8 cellular contexts compared by ENCODE assay signal in genomic region chr2:41414486-41415230, GRCh38.
DNase-seq lines count a peak whose midpoint lies in the region; ATAC-seq and TF ChIP-seq lines count a peak whose summit lies in the region.

No MANE protein-coding gene starts in this region.

- no peak overlapping the region for H3K4me3 ChIP-seq in mammary epithelial cell (replicated peaks in 1 of 3; ENCODE audit: insufficient read depth in 1 of 3, low read depth in 2 of 3, low read length in 3 of 3)

- H2AFZ ChIP-seq in mammary epithelial cell (ENCODE audit: low read depth, low read length): no peak overlapping the region

- DNase-seq in ACHN (peak; percentile 63), NCI-H524 (lab: John Stamatoyannopoulos, UW) (peak; percentile 17 to 72), mammary epithelial cell (peak; percentile 40), globus pallidus (ENCODE audit: low spot score) (no peak)
- peak; percentile 67 for DNase-seq in natural killer cell treated with Interleukin-12 subunit alpha and Interleukin-12 subunit beta and Interleukin-15 and Interleukin-18, amount 100 ng/mL, for 72 hours (ENCODE audit: low spot score)
- DNase-seq in activated CD4-positive, CD25-positive, alpha-beta regulatory T cell (lab: John Stamatoyannopoulos, UW): no peak

- no peaks in the 10 kb centered on the region for H3K27me3 ChIP-seq in mammary epithelial cell (ENCODE audit: insufficient read depth, low read length)

- peaks cover 5 to 15% of the 10 kb centered on the region in 2 donors for H3K27me3 Mint-ChIP-seq in natural killer cell treated with Interleukin-12 subunit alpha and Interleukin-12 subunit beta and Interleukin-15 and Interleukin-18, amount 100 ng/mL, for 72 hours

- H3K9ac ChIP-seq in mammary epithelial cell (ENCODE audit: insufficient read depth, low read length): no peak overlapping the region

- no peak overlapping the region for H3K27ac ChIP-seq in mammary epithelial cell (ENCODE audit: insufficient read depth, low read depth, low read length)

- no peaks in the 10 kb centered on the region for H3K36me3 ChIP-seq in mammary epithelial cell (ENCODE audit: insufficient read depth, low read length)

- no peak overlapping the region for H3K4me2 ChIP-seq in mammary epithelial cell (ENCODE audit: insufficient read depth, low read depth, low read length)

- no peaks in the 10 kb centered on the region for H3K9me3 ChIP-seq in mammary epithelial cell (replicated peaks; ENCODE audit: insufficient read depth, low read length)

- TF ChIP-seq CTCF in GM12873 (IDR thresholded peaks at IDR 0.05; ENCODE audit: insufficient read depth, low read depth, low read length, missing control alignments): peak; percentile 71
- peak; percentile 65 to 76 for TF ChIP-seq CTCF in mammary epithelial cell (conservative IDR thresholded peaks at IDR 0.05 in 1 of 2, IDR thresholded peaks at IDR 0.05 in 1 of 2; ENCODE audit: extremely low read depth in 1 of 2, insufficient read depth in 1 of 2, low read depth in 1 of 2, low read length in 2 of 2)

- in situ Hi-C loops in ACHN (cut with HindIII; ENCODE audit: low pct_ligation_motif_present, low pct_unique_long_range_greater_than_20kb, low sequenced_read_pairs): no loop called here
- in situ Hi-C loops in mammary epithelial cell (cut with MboI; ENCODE audit: low sequenced_read_pairs in 2 of 2): loop anchor here (10.0 to 25.0 kb wide), 2 partner anchors 348 to 350 kb away; no protein-coding TSS in a partner anchor

- intact Hi-C loops in mammary epithelial cell (cut with micrococcal nuclease): loop anchor here (1.0 kb wide), 3 partner anchors 284 to 368 kb away; no protein-coding TSS in a partner anchor

- no peaks in the 10 kb centered on the region for H3K4me1 ChIP-seq in mammary epithelial cell (ENCODE audit: insufficient read depth, low read length)

- H3K27ac Mint-ChIP-seq in natural killer cell treated with Interleukin-12 subunit alpha and Interleukin-12 subunit beta and Interleukin-15 and Interleukin-18, amount 100 ng/mL, for 72 hours: no peak overlapping the region

- CTCF ChIA-PET in mammary epithelial cell (lab: Charles Lee; ENCODE audit: low non-redundant PET): interaction anchor here (0.6 kb wide), 3 partner anchors 10 to 389 kb away, joined by 3 read pairs; no protein-coding TSS in a partner anchor

- peaks cover 7 to 8% of the 10 kb centered on the region in 2 donors for H3K4me1 Mint-ChIP-seq in natural killer cell treated with Interleukin-12 subunit alpha and Interleukin-12 subunit beta and Interleukin-15 and Interleukin-18, amount 100 ng/mL, for 72 hours (ENCODE audit: low read depth in 2 of 2)

- no peaks in the 10 kb centered on the region for H3K36me3 Mint-ChIP-seq in natural killer cell treated with Interleukin-12 subunit alpha and Interleukin-12 subunit beta and Interleukin-15 and Interleukin-18, amount 100 ng/mL, for 72 hours

- BruUV-seq in mammary epithelial cell (replicated peaks; lab: Mats Ljungman, UMichigan): no TSS peak

- H4K20me1 ChIP-seq in mammary epithelial cell (ENCODE audit: insufficient read depth, low read length): no peaks in the 10 kb centered on the region

- 17% methylated on average over 4 of the region's 5 CpGs for WGBS in mammary epithelial cell (ENCODE audit: low coverage, missing lambda C conversion rate)

- no peaks in the 10 kb centered on the region for H3K79me2 ChIP-seq in mammary epithelial cell (ENCODE audit: insufficient read depth, low read length)

- dilution Hi-C loops in mammary epithelial cell (cut with HindIII; ENCODE audit: low sequenced_read_pairs): loop anchor here (25.0 kb wide), 1 partner anchor 373 kb away; no protein-coding TSS in a partner anchor

- H3K4me3 Mint-ChIP-seq in natural killer cell treated with Interleukin-12 subunit alpha and Interleukin-12 subunit beta and Interleukin-15 and Interleukin-18, amount 100 ng/mL, for 72 hours: no peak overlapping the region

- no peaks in the 10 kb centered on the region for H3K9me3 Mint-ChIP-seq in natural killer cell treated with Interleukin-12 subunit alpha and Interleukin-12 subunit beta and Interleukin-15 and Interleukin-18, amount 100 ng/mL, for 72 hours

- peak; percentile 83 for ATAC-seq in HG02973 (IDR thresholded peaks at IDR 0.05; ENCODE audit: unreplicated experiment)
- ATAC-seq in natural killer cell treated with Interleukin-12 subunit alpha and Interleukin-12 subunit beta and Interleukin-15 and Interleukin-18, amount 100 ng/mL, for 72 hours: no peak

Comparison
In these comparisons a context has a peak if more than half of its experiments do, and no peak if none do; other contexts are left out.
1. DNase-seq: peak in ACHN (single experiment), NCI-H524 (2 of 2), mammary epithelial cell (single experiment) and natural killer cell treated with Interleukin-12 subunit alpha and Interleukin-12 subunit beta and Interleukin-15 and Interleukin-18, amount 100 ng/mL, for 72 hours (single experiment); none in activated CD4-positive, CD25-positive, alpha-beta regulatory T cell (0 of 4) and globus pallidus (single experiment).